In genomic region chr2:3264010-3264744, GRCh38 we compare ENCODE assay signal across 19 cellular contexts.
A peak's percentile ranks its signal among the peaks of the same experiment; 100 is the strongest.
DNase-seq lines count a peak whose midpoint lies in the region; ATAC-seq and TF ChIP-seq lines count a peak whose summit lies in the region.
"Had no signal": no experiment of that assay in that cellular context is flagged by ENCODE, and none has a peak within 500 bp of the region (broad histone marks: within the 10 kb centered on the region; RNA-seq: fewer than 3 reads in every experiment).

No MANE protein-coding gene starts in this region.

- intact Hi-C loops in adrenal gland (cut with DNase I) (no loop called here), PC-3 (cut with micrococcal nuclease) (no loop called here)
- intact Hi-C loops in naive thymus-derived CD4-positive, alpha-beta T cell (cut with micrococcal nuclease), result no loop called here

- no peak overlapping the region for H3K9ac ChIP-seq in PC-3 (ENCODE audit: low read length)

- no TSS peak for BruUV-seq in PC-3 (replicated peaks; lab: Mats Ljungman, UMichigan)

- H3K27me3 Mint-ChIP-seq in naive thymus-derived CD4-positive, alpha-beta T cell, result no peaks in the 10 kb centered on the region
- no peaks in the 10 kb centered on the region for H3K27me3 Mint-ChIP-seq in activated T-helper 17 cell treated with anti-CD3 and anti-CD28 coated beads, Interleukin-2, amount 50 U/mL, for 72 hours
- H3K27me3 Mint-ChIP-seq: activated naive CD4-positive, alpha-beta T cell treated with anti-CD3 and anti-CD28 coated beads, Interleukin-2, amount 10 ng/mL, durations not matched to agents 7 days and 5 days had no signal

- H3K27ac Mint-ChIP-seq in naive thymus-derived CD4-positive, alpha-beta T cell, result peak overlapping the region in 1 of 9 donors; percentile 59
- H3K27ac Mint-ChIP-seq in activated T-helper 17 cell treated with anti-CD3 and anti-CD28 coated beads, Interleukin-2, amount 50 U/mL, for 72 hours, result no peak overlapping the region
- H3K27ac Mint-ChIP-seq: activated naive CD4-positive, alpha-beta T cell treated with anti-CD3 and anti-CD28 coated beads, Interleukin-2, amount 10 ng/mL, durations not matched to agents 7 days and 5 days; T-helper 2 cell treated with Interferon-gamma antibody and Interleukin-4, amounts not matched to agents 5 μg/mL and 100 μg/mL, for 36 hours had no signal

- H3K4me3 Mint-ChIP-seq in naive thymus-derived CD4-positive, alpha-beta T cell, result peak overlapping the region in 1 of 10 donors; percentile 38
- H3K4me3 Mint-ChIP-seq in activated T-helper 17 cell treated with anti-CD3 and anti-CD28 coated beads, Interleukin-2, amount 50 U/mL, for 72 hours, result no peak overlapping the region
- H3K4me3 Mint-ChIP-seq: activated naive CD4-positive, alpha-beta T cell treated with anti-CD3 and anti-CD28 coated beads, Interleukin-2, amount 10 ng/mL, durations not matched to agents 7 days and 5 days; T-helper 2 cell treated with Interferon-gamma antibody and Interleukin-4, amounts not matched to agents 5 μg/mL and 100 μg/mL, for 36 hours had no signal

- TF ChIP-seq CTCF in adrenal gland (IDR thresholded peaks at IDR 0.05) (no peak), PC-3 (conservative IDR thresholded peaks at IDR 0.05; ENCODE audit: low read depth, low read length) (no peak)

- H3K9me3 ChIP-seq in adrenal gland (replicated peaks in 1 of 3) (no peaks in the 10 kb centered on the region), PC-3 (ENCODE audit: low read length) (no peaks in the 10 kb centered on the region)
- H3K9me3 ChIP-seq in naive thymus-derived CD4-positive, alpha-beta T cell (ENCODE audit: control insufficient read depth in 2 of 3, low read length in 3 of 3), result no peaks in the 10 kb centered on the region
- H3K9me3 ChIP-seq: body of pancreas, tibial artery had no signal

- H4K20me1 ChIP-seq in PC-3 (ENCODE audit: low read length), result no peaks in the 10 kb centered on the region

- H3K9me3 Mint-ChIP-seq in naive thymus-derived CD4-positive, alpha-beta T cell, result no peaks in the 10 kb centered on the region
- no peaks in the 10 kb centered on the region for H3K9me3 Mint-ChIP-seq in activated T-helper 17 cell treated with anti-CD3 and anti-CD28 coated beads, Interleukin-2, amount 50 U/mL, for 72 hours
- H3K9me3 Mint-ChIP-seq: activated naive CD4-positive, alpha-beta T cell treated with anti-CD3 and anti-CD28 coated beads, Interleukin-2, amount 10 ng/mL, durations not matched to agents 7 days and 5 days; T-helper 2 cell treated with Interferon-gamma antibody and Interleukin-4, amounts not matched to agents 5 μg/mL and 100 μg/mL, for 36 hours had no signal

- WGBS in adrenal gland, 4 donors, result 71 to 81% (median 76%) methylated on average over 12 of the region's 12 CpGs

- POLR2A ChIA-PET in naive thymus-derived CD4-positive, alpha-beta T cell (lab: Charles Lee), result no interaction called here
- POLR2A ChIA-PET in PC-3 (lab: Charles Lee; ENCODE audit: unreplicated experiment), result no interaction called here

- DNase-seq in CD1c-positive myeloid dendritic cell (ENCODE audit: extremely low spot score) (peak; percentile 75), MV-4-11 (lab: John Stamatoyannopoulos, UW) (peak; percentile 81), adrenal gland (peak in 4 of 7 donors; percentile 33 to 60 (median 40)), PC-3 (no peak)
- no peak for DNase-seq in naive thymus-derived CD4-positive, alpha-beta T cell
- no peak for DNase-seq in stimulated activated CD8-positive, alpha-beta memory T cell treated with anti-CD3 and anti-CD28 coated beads, Interleukin-4, amount 100 ng/mL, for 48 hours
- DNase-seq: activated CD4-positive, alpha-beta T cell treated with anti-CD3 and anti-CD28 coated beads for 48 hours; activated naive CD4-positive, alpha-beta T cell treated with anti-CD3 and anti-CD28 coated beads, Interleukin-2, amount 10 ng/mL, durations not matched to agents 7 days and 5 days; dermis blood vessel endothelial cell; erythroblast; H7; mesendoderm; MM.1S; stimulated activated CD4-positive, alpha-beta T cell treated with anti-CD3 and anti-CD28 coated beads, Interleukin-4, amount 100 ng/mL, for 1 hour had no signal

- H3K27ac ChIP-seq in adrenal gland (peak overlapping the region in 1 of 5 donors; percentile 16), PC-3 (ENCODE audit: low read length) (no peak overlapping the region)
- no peak overlapping the region for H3K27ac ChIP-seq in naive thymus-derived CD4-positive, alpha-beta T cell (ENCODE audit: low read depth, low read length)
- H3K27ac ChIP-seq: body of pancreas, tibial artery had no signal

- H3K36me3 ChIP-seq in adrenal gland (replicated peaks in 1 of 2), result no peaks in the 10 kb centered on the region
- H3K36me3 ChIP-seq in naive thymus-derived CD4-positive, alpha-beta T cell (ENCODE audit: control insufficient read depth in 2 of 3, insufficient read depth in 3 of 3, low read length in 3 of 3), result peaks cover 0 to 9% (median 0%) of the 10 kb centered on the region in 3 experiments
- no peaks in the 10 kb centered on the region for H3K36me3 ChIP-seq in PC-3 (ENCODE audit: low read depth, low read length)

- no peaks in the 10 kb centered on the region for H3K79me2 ChIP-seq in PC-3 (ENCODE audit: low read length)

- H3K4me3 ChIP-seq in adrenal gland (no peak overlapping the region), PC-3 (ENCODE audit: low read length) (no peak overlapping the region)
- no peak overlapping the region for H3K4me3 ChIP-seq in naive thymus-derived CD4-positive, alpha-beta T cell (ENCODE audit: low read length)
- H3K4me3 ChIP-seq: body of pancreas, tibial artery had no signal

- TF ChIP-seq POLR2A in adrenal gland (IDR thresholded peaks at IDR 0.05), result no peak

- H3K4me1 Mint-ChIP-seq in naive thymus-derived CD4-positive, alpha-beta T cell, result peaks cover 0 to 13% (median 8%) of the 10 kb centered on the region in 7 donors
- H3K4me1 Mint-ChIP-seq in activated T-helper 17 cell treated with anti-CD3 and anti-CD28 coated beads, Interleukin-2, amount 50 U/mL, for 72 hours, result peaks cover 12% of the 10 kb centered on the region
- H3K4me1 Mint-ChIP-seq: activated naive CD4-positive, alpha-beta T cell treated with anti-CD3 and anti-CD28 coated beads, Interleukin-2, amount 10 ng/mL, durations not matched to agents 7 days and 5 days had no signal

- ATAC-seq in naive thymus-derived CD4-positive, alpha-beta T cell, result peak; percentile 61
- no peak for ATAC-seq in activated T-helper 17 cell treated with anti-CD3 and anti-CD28 coated beads, Interleukin-2, amount 50 U/mL, for 72 hours (replicated peaks)
- ATAC-seq in PC-3, result no peak
- no peak for ATAC-seq in HG03439 (IDR thresholded peaks at IDR 0.05; ENCODE audit: unreplicated experiment)
- ATAC-seq: body of pancreas had no signal

- H3K9me2 ChIP-seq in PC-3 (replicated peaks; ENCODE audit: low read length), result no peaks in the 10 kb centered on the region

- CTCF ChIA-PET in naive thymus-derived CD4-positive, alpha-beta T cell (lab: Charles Lee), result no interaction called here
- CTCF ChIA-PET in PC-3 (lab: Charles Lee), result no interaction called here

- H3K4me2 ChIP-seq in PC-3 (ENCODE audit: low read length), result no peak overlapping the region

- H3K36me3 Mint-ChIP-seq in naive thymus-derived CD4-positive, alpha-beta T cell, result peaks cover 0 to 45% (median 9%) of the 10 kb centered on the region in 5 donors
- H3K36me3 Mint-ChIP-seq in activated T-helper 17 cell treated with anti-CD3 and anti-CD28 coated beads, Interleukin-2, amount 50 U/mL, for 72 hours (ENCODE audit: low read depth), result no peaks in the 10 kb centered on the region

- no peaks in the 10 kb centered on the region for H3K27me3 ChIP-seq in adrenal gland
- H3K27me3 ChIP-seq in naive thymus-derived CD4-positive, alpha-beta T cell (ENCODE audit: control insufficient read depth in 2 of 2, insufficient read depth in 2 of 2, low read length in 2 of 2), result no peaks in the 10 kb centered on the region
- no peaks in the 10 kb centered on the region for H3K27me3 ChIP-seq in PC-3 (ENCODE audit: low read length)
- H3K27me3 ChIP-seq: body of pancreas, tibial artery had no signal

- H2AFZ ChIP-seq in PC-3 (ENCODE audit: low read length), result no peak overlapping the region

- no peaks in the 10 kb centered on the region for H3F3A ChIP-seq in PC-3 (ENCODE audit: low read length, unreplicated experiment)

- H3K4me1 ChIP-seq in adrenal gland (replicated peaks in 1 of 2) (peaks cover 0 to 7% of the 10 kb centered on the region in 2 donors), PC-3 (ENCODE audit: insufficient read depth, low read length) (no peaks in the 10 kb centered on the region)
- H3K4me1 ChIP-seq in naive thymus-derived CD4-positive, alpha-beta T cell (ENCODE audit: control insufficient read depth in 2 of 2, insufficient read depth in 2 of 2, low read length in 2 of 2), result no peaks in the 10 kb centered on the region
- H3K4me1 ChIP-seq: body of pancreas, tibial artery had no signal

Comparison
In these comparisons a context has a peak if more than half of its experiments do, and no peak if none do; other contexts are left out.
1. DNase-seq: peak in CD1c-positive myeloid dendritic cell (single experiment), MV-4-11 (single experiment) and adrenal gland (4 of 7); none in naive thymus-derived CD4-positive, alpha-beta T cell (0 of 9), stimulated activated CD8-positive, alpha-beta memory T cell treated with anti-CD3 and anti-CD28 coated beads, Interleukin-4, amount 100 ng/mL, for 48 hours (single experiment) and PC-3 (single experiment).